ENCODE assay signal across 25 cellular contexts in the genomic region with DNA sequence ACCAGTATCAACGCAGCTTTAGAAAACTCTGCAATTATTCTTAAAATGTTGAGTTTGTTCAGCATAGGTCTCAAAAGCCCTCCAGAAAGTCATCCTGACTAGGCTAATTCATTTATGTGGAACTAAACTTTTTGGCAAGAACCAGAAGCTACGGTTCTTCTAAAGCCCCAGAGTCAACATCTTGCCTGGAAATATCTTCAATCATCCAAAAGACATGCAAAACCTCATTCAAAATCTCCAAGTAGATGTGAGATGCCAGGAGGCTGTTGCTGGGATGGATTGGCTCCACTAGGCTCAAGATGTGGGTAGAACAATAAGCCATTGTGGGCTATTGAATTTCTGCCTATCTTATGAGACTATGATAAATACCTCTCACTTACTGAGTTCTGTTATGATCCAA. TPM values are rescaled to one million over a fixed set of nuclear protein-coding genes. Genes with fewer than 3 reads are reported as not detected.
"Had no signal": no experiment of that assay in that cellular context is flagged by ENCODE, and none has a peak within 500 bp of the region (broad histone marks: within the 10 kb centered on the region; RNA-seq: fewer than 3 reads in every experiment).

No MANE protein-coding gene starts in this region.

- H3K27ac ChIP-seq: PC-9, Peyer's patch, SJCRH30, SK-N-MC had no signal

- H3K36me3 ChIP-seq: MG63, Peyer's patch, SJCRH30 had no signal

- DNase-seq: Karpas-422; KG1; MG63; NCI-H1092; NCI-H1105 treated with DMSO at 0.1 percent for 48 hours; NCI-H1417 treated with DMSO at 0.1 percent for 48 hours; NCI-H146; NCI-H1694 treated with DMSO at 0.1 percent for 48 hours; NCI-H1930; NCI-H2081; NCI-H2107; NCI-H2171 treated with DMSO at 0.1 percent for 48 hours; NCI-H345; NCI-H524; NCI-H526 treated with DMSO at 0.1 percent for 48 hours; NCI-H748 treated with DMSO at 0.1 percent for 48 hours; NK-92 treated with Interleukin-12 subunit alpha and Interleukin-12 subunit beta, amount 100 ng/mL, for 24 hours; OCI-M1; PC-9; Peyer's patch; SHP77 treated with DMSO at 0.1 percent for 48 hours; SJCRH30 had no signal

- H3K4me1 ChIP-seq: Peyer's patch, SJCRH30 had no signal

- H3K27me3 ChIP-seq: Peyer's patch, SJCRH30 had no signal

- H3K4me2 ChIP-seq: PC-9 had no signal

- H3K4me3 ChIP-seq: MG63, PC-9, Peyer's patch, SJCRH30, SK-N-MC had no signal

RNA-seq across cellular contexts. Expression of a gene that starts 2.1 kb away (rescaled TPM):
- total RNA-seq: HT-29, Right ventricle myocardium inferior, SJCRH30 had no signal
